ENCODE assay signal across 34 cellular contexts in the genomic region with DNA sequence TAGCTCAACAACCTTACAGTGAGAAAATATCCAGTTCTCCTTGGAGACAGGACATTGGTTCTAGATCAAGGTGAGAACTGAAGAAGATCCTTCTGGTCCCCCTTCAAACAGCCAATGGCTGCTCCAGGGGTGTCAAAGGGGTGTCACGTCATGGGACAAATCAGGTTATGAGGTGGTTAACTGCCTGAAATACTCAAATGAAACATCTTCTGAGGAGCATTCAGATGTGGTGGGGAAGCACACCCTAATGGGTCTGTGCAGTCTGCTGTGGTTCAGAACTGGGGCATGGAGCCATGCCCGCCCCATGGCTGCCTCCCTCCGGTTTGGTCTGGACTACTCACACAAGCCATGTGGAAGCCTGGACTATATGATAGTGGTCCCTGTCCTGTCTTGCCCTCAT.
"Had no signal": no experiment of that assay in that cellular context is flagged by ENCODE, and none has a peak within 500 bp of the region (broad histone marks: within the 10 kb centered on the region; RNA-seq: fewer than 3 reads in every experiment).

No MANE protein-coding gene starts in this region.

- H3K27me3 ChIP-seq: adrenal gland had no signal

- H3K9me3 ChIP-seq: adrenal gland, body of pancreas, gastrocnemius medialis, heart left ventricle had no signal

- ATAC-seq: activated CD8-positive, alpha-beta memory T cell treated with anti-CD3 and anti-CD28 coated beads, Interleukin-2, amount 10 ng/mL, durations not matched to agents 7 days and 5 days; activated naive CD4-positive, alpha-beta T cell treated with anti-CD3 and anti-CD28 coated beads, Interleukin-2, amount 50 U/mL, for 72 hours; activated naive CD8-positive, alpha-beta T cell treated with anti-CD3 and anti-CD28 coated beads, Interleukin-2, amount 50 U/mL, for 24 hours; activated T-cell treated with anti-CD3 and anti-CD28 coated beads, Interleukin-2, amount 50 U/mL, for 72 hours; body of pancreas; effector memory CD8-positive, alpha-beta T cell; foreskin keratinocyte; gastrocnemius medialis; heart left ventricle; WTC11 had no signal

- H3K27ac ChIP-seq: adrenal gland, body of pancreas, esophagus muscularis mucosa, foreskin keratinocyte, gastrocnemius medialis, heart left ventricle, VCaP had no signal

- H3K36me3 ChIP-seq: adrenal gland, esophagus muscularis mucosa, gastrocnemius medialis, heart left ventricle had no signal

- H3K36me3 Mint-ChIP-seq: activated CD8-positive, alpha-beta memory T cell treated with anti-CD3 and anti-CD28 coated beads, Interleukin-2, amount 10 ng/mL, durations not matched to agents 7 days and 5 days; activated naive CD4-positive, alpha-beta T cell treated with anti-CD3 and anti-CD28 coated beads, Interleukin-2, amount 10 ng/mL, durations not matched to agents 7 days and 5 days; activated naive CD4-positive, alpha-beta T cell treated with anti-CD3 and anti-CD28 coated beads, Interleukin-2, amount 50 U/mL, for 72 hours; WTC11 had no signal

- H3K4me1 Mint-ChIP-seq: activated CD8-positive, alpha-beta memory T cell treated with anti-CD3 and anti-CD28 coated beads, Interleukin-2, amount 10 ng/mL, durations not matched to agents 7 days and 5 days had no signal

- H3K27ac Mint-ChIP-seq: activated CD4-positive, alpha-beta memory T cell treated with anti-CD3 and anti-CD28 coated beads, Interleukin-2, amount 10 ng/mL, durations not matched to agents 7 days and 5 days; activated CD4-positive, alpha-beta T cell treated with anti-CD3 and anti-CD28 coated beads, Interleukin-2, amount 10 ng/mL, durations not matched to agents 7 days and 5 days; activated CD8-positive, alpha-beta memory T cell treated with anti-CD3 and anti-CD28 coated beads, Interleukin-2, amount 10 ng/mL, durations not matched to agents 7 days and 5 days; activated naive CD4-positive, alpha-beta T cell treated with anti-CD3 and anti-CD28 coated beads, Interleukin-2, amount 10 ng/mL, durations not matched to agents 7 days and 5 days; activated naive CD4-positive, alpha-beta T cell treated with anti-CD3 and anti-CD28 coated beads, Interleukin-2, amount 50 U/mL, for 72 hours; activated naive CD8-positive, alpha-beta T cell treated with anti-CD3 and anti-CD28 coated beads, Interleukin-2, amount 50 U/mL, for 24 hours; activated T-cell treated with anti-CD3 and anti-CD28 coated beads, Interleukin-2, amount 50 U/mL, for 24 hours; activated T-cell treated with anti-CD3 and anti-CD28 coated beads, Interleukin-2, amount 50 U/mL, for 72 hours; effector memory CD8-positive, alpha-beta T cell; WTC11 had no signal

- DNase-seq: activated CD4-positive, alpha-beta memory T cell treated with anti-CD3 and anti-CD28 coated beads, Interleukin-2, amount 10 ng/mL, durations not matched to agents 7 days and 5 days; activated CD4-positive, alpha-beta T cell treated with anti-CD3 and anti-CD28 coated beads for 1 hour; activated CD4-positive, alpha-beta T cell treated with anti-CD3 and anti-CD28 coated beads for 4 hours; activated CD4-positive, alpha-beta T cell treated with anti-CD3 and anti-CD28 coated beads, Interleukin-2, amount 10 ng/mL, durations not matched to agents 7 days and 5 days; activated CD4-positive, alpha-beta T cell treated with anti-CD3 and anti-CD28 coated beads, Interleukin-2, amount 50 U/mL, for 4 hours; activated CD8-positive, alpha-beta memory T cell treated with anti-CD3 and anti-CD28 coated beads, Interleukin-2, amount 10 ng/mL, durations not matched to agents 7 days and 5 days; activated CD8-positive, alpha-beta memory T cell treated with anti-CD3 and anti-CD28 coated beads, Interleukin-2, amount 50 U/mL, for 4 hours; activated gamma-delta T cell; activated naive CD4-positive, alpha-beta T cell; activated naive CD4-positive, alpha-beta T cell treated with anti-CD3 and anti-CD28 coated beads, Interleukin-2, amount 10 ng/mL, durations not matched to agents 7 days and 5 days; activated naive CD8-positive, alpha-beta T cell treated with anti-CD3 and anti-CD28 coated beads, Interleukin-2, amount 50 U/mL, for 24 hours; activated T-cell treated with anti-CD3 and anti-CD28 coated beads, Interleukin-2, amount 50 U/mL, for 24 hours; activated T-cell treated with anti-CD3 and anti-CD28 coated beads, Interleukin-2, amount 50 U/mL, for 72 hours; adrenal gland; amygdala; aorta; body of pancreas; caudate nucleus; cortex of kidney; dermis blood vessel endothelial cell; effector CD4-positive, alpha-beta T cell; effector memory CD8-positive, alpha-beta T cell; erythroblast; foreskin keratinocyte; gastrocnemius medialis; glutamatergic neuron; heart left ventricle; SW 1271; T-helper 1 cell; T-helper 2 cell had no signal

- H3K4me3 Mint-ChIP-seq: activated CD4-positive, alpha-beta memory T cell treated with anti-CD3 and anti-CD28 coated beads, Interleukin-2, amount 10 ng/mL, durations not matched to agents 7 days and 5 days; activated CD4-positive, alpha-beta T cell treated with anti-CD3 and anti-CD28 coated beads, Interleukin-2, amount 10 ng/mL, durations not matched to agents 7 days and 5 days; activated CD8-positive, alpha-beta memory T cell treated with anti-CD3 and anti-CD28 coated beads, Interleukin-2, amount 10 ng/mL, durations not matched to agents 7 days and 5 days; activated naive CD4-positive, alpha-beta T cell treated with anti-CD3 and anti-CD28 coated beads, Interleukin-2, amount 10 ng/mL, durations not matched to agents 7 days and 5 days; activated naive CD8-positive, alpha-beta T cell treated with anti-CD3 and anti-CD28 coated beads, Interleukin-2, amount 50 U/mL, for 24 hours; activated T-cell treated with anti-CD3 and anti-CD28 coated beads, Interleukin-2, amount 50 U/mL, for 24 hours; activated T-cell treated with anti-CD3 and anti-CD28 coated beads, Interleukin-2, amount 50 U/mL, for 72 hours; effector memory CD8-positive, alpha-beta T cell; WTC11 had no signal

- H3K4me1 ChIP-seq: body of pancreas, foreskin keratinocyte, gastrocnemius medialis, heart left ventricle had no signal

- H3K9me3 Mint-ChIP-seq: activated CD4-positive, alpha-beta memory T cell treated with anti-CD3 and anti-CD28 coated beads, Interleukin-2, amount 10 ng/mL, durations not matched to agents 7 days and 5 days; activated CD4-positive, alpha-beta T cell treated with anti-CD3 and anti-CD28 coated beads, Interleukin-2, amount 10 ng/mL, durations not matched to agents 7 days and 5 days; activated naive CD4-positive, alpha-beta T cell treated with anti-CD3 and anti-CD28 coated beads, Interleukin-2, amount 10 ng/mL, durations not matched to agents 7 days and 5 days; activated naive CD4-positive, alpha-beta T cell treated with anti-CD3 and anti-CD28 coated beads, Interleukin-2, amount 50 U/mL, for 72 hours; activated naive CD8-positive, alpha-beta T cell treated with anti-CD3 and anti-CD28 coated beads, Interleukin-2, amount 50 U/mL, for 24 hours; activated T-cell treated with anti-CD3 and anti-CD28 coated beads, Interleukin-2, amount 50 U/mL, for 24 hours; activated T-cell treated with anti-CD3 and anti-CD28 coated beads, Interleukin-2, amount 50 U/mL, for 72 hours; effector memory CD8-positive, alpha-beta T cell had no signal

- H3K27me3 Mint-ChIP-seq: activated T-cell treated with anti-CD3 and anti-CD28 coated beads, Interleukin-2, amount 50 U/mL, for 24 hours had no signal

- H3K4me3 ChIP-seq: adrenal gland, body of pancreas, esophagus muscularis mucosa, gastrocnemius medialis, heart left ventricle had no signal
